12 cellular contexts compared by ENCODE assay signal in genomic region chr22:31340360-31340759, GRCh38. TPM values are rescaled to one million over a fixed set of nuclear protein-coding genes. Genes with fewer than 3 reads are reported as not detected.
DNase-seq lines count a peak whose midpoint lies in the region; ATAC-seq and TF ChIP-seq lines count a peak whose summit lies in the region.
"Had no signal": no experiment of that assay in that cellular context is flagged by ENCODE, and none has a peak within 500 bp of the region (broad histone marks: within the 10 kb centered on the region; RNA-seq: fewer than 3 reads in every experiment).

No MANE protein-coding gene starts in this region.

- peaks cover 72 to 100% (median 99%) of the 10 kb centered on the region in 11 experiments; a peak in 21 of 22 replicates for H4K20me1 ChIP-seq in BLaER1 treated with 17β-estradiol and CSF1 and Interleukin-3, amounts not matched to agents 10 nM and 100 nM
- no peaks in the 10 kb centered on the region for H4K20me1 ChIP-seq in H9 (ENCODE audit: control insufficient read depth, insufficient read depth, insufficient read length)

- peaks cover 47 to 93% (median 73%) of the 10 kb centered on the region in 3 experiments for H3K36me3 Mint-ChIP-seq in H9 (ENCODE audit: insufficient read depth in 1 of 3, low read depth in 3 of 3)
- peaks cover 61% of the 10 kb centered on the region for H3K36me3 Mint-ChIP-seq in activated naive CD8-positive, alpha-beta T cell treated with anti-CD3 and anti-CD28 coated beads, Interleukin-2, amount 50 U/mL, for 24 hours (ENCODE audit: low read depth)
- peaks cover under 1% of the 10 kb centered on the region for H3K36me3 Mint-ChIP-seq in natural killer cell treated with Interleukin-12 subunit alpha and Interleukin-12 subunit beta and Interleukin-15 and Interleukin-18, amount 100 ng/mL, for 72 hours

- H3K4me3 Mint-ChIP-seq in H9: peak overlapping the region; percentile 21 to 29; a peak in 2 of 5 replicates
- no peak overlapping the region for H3K4me3 Mint-ChIP-seq in activated naive CD8-positive, alpha-beta T cell treated with anti-CD3 and anti-CD28 coated beads, Interleukin-2, amount 50 U/mL, for 24 hours
- no peak overlapping the region for H3K4me3 Mint-ChIP-seq in natural killer cell treated with Interleukin-12 subunit alpha and Interleukin-12 subunit beta and Interleukin-15 and Interleukin-18, amount 100 ng/mL, for 72 hours

- no peak overlapping the region for H2AFZ ChIP-seq in H9 (ENCODE audit: low read length)
- H2AFZ ChIP-seq: PC-9 had no signal

- no peak overlapping the region for H3K4ac ChIP-seq in H9 (ENCODE audit: low read depth, low read length)

- H3K14ac ChIP-seq in H9 (ENCODE audit: insufficient read depth, low read length): no peak overlapping the region

- peaks cover 70 to 99% (median 90%) of the 10 kb centered on the region in 11 experiments for H3K36me3 ChIP-seq in BLaER1 treated with 17β-estradiol and CSF1 and Interleukin-3, amounts not matched to agents 10 nM and 100 nM

- no peak overlapping the region for H2BK5ac ChIP-seq in H9 (ENCODE audit: insufficient read length, low read length)

- no peak overlapping the region for H2AK5ac ChIP-seq in H9 (ENCODE audit: insufficient read length, low read length)

- H3K4me1 Mint-ChIP-seq in H9: peaks cover 58 to 59% of the 10 kb centered on the region in 2 experiments
- peaks cover 74% of the 10 kb centered on the region for H3K4me1 Mint-ChIP-seq in activated naive CD8-positive, alpha-beta T cell treated with anti-CD3 and anti-CD28 coated beads, Interleukin-2, amount 50 U/mL, for 24 hours
- H3K4me1 Mint-ChIP-seq in natural killer cell treated with Interleukin-12 subunit alpha and Interleukin-12 subunit beta and Interleukin-15 and Interleukin-18, amount 100 ng/mL, for 72 hours (ENCODE audit: low read depth in 2 of 2): peaks cover 47 to 59% of the 10 kb centered on the region in 2 donors

- H3K56ac ChIP-seq in H9 (ENCODE audit: insufficient read length, low read depth, low read length): no peak overlapping the region

- ATAC-seq in activated naive CD8-positive, alpha-beta T cell treated with anti-CD3 and anti-CD28 coated beads, Interleukin-2, amount 50 U/mL, for 24 hours: no peak
- ATAC-seq in natural killer cell treated with Interleukin-12 subunit alpha and Interleukin-12 subunit beta and Interleukin-15 and Interleukin-18, amount 100 ng/mL, for 72 hours: no peak
- no peak for ATAC-seq in GM18517 (IDR thresholded peaks at IDR 0.05; ENCODE audit: unreplicated experiment)
- no peak for ATAC-seq in GM21360 (IDR thresholded peaks at IDR 0.05; ENCODE audit: unreplicated experiment)

- H4K8ac ChIP-seq in H9 (replicated peaks; ENCODE audit: insufficient read length, low read depth, low read length): no peak overlapping the region

- no peaks in the 10 kb centered on the region for H3K27me3 ChIP-seq in BLaER1 treated with 17β-estradiol and CSF1 and Interleukin-3, amounts not matched to agents 10 nM and 100 nM
- H3K27me3 ChIP-seq in H9 (ENCODE audit: insufficient read depth, low read length): no peaks in the 10 kb centered on the region

- H2BK12ac ChIP-seq in H9 (ENCODE audit: insufficient read length, low read depth, low read length): no peak overlapping the region

- H3K79me1 ChIP-seq in H9 (ENCODE audit: insufficient read depth, low read depth, low read length, poor library complexity, severe bottlenecking): peaks cover 6% of the 10 kb centered on the region

- no peak overlapping the region for H3K23ac ChIP-seq in H9 (ENCODE audit: insufficient read length, low read depth, low read length)

- no peaks in the 10 kb centered on the region for H3K27me3 Mint-ChIP-seq in H9 (ENCODE audit: low read depth)
- no peaks in the 10 kb centered on the region for H3K27me3 Mint-ChIP-seq in activated naive CD8-positive, alpha-beta T cell treated with anti-CD3 and anti-CD28 coated beads, Interleukin-2, amount 50 U/mL, for 24 hours
- no peaks in the 10 kb centered on the region for H3K27me3 Mint-ChIP-seq in natural killer cell treated with Interleukin-12 subunit alpha and Interleukin-12 subunit beta and Interleukin-15 and Interleukin-18, amount 100 ng/mL, for 72 hours

- no peak overlapping the region for H3K27ac ChIP-seq in BLaER1 treated with 17β-estradiol and CSF1 and Interleukin-3, amounts not matched to agents 10 nM and 100 nM
- no peak overlapping the region for H3K27ac ChIP-seq in H9 (ENCODE audit: insufficient read length, low read depth, low read length)
- H3K27ac ChIP-seq: PC-9, VCaP had no signal

- WGBS in H9 (ENCODE audit: extremely low coverage, insufficient read length, low lambda C conversion rate): no CpG with 5 or more reads among the region's 6 CpGs

- H3K9me3 Mint-ChIP-seq in H9: no peaks in the 10 kb centered on the region
- no peaks in the 10 kb centered on the region for H3K9me3 Mint-ChIP-seq in activated naive CD8-positive, alpha-beta T cell treated with anti-CD3 and anti-CD28 coated beads, Interleukin-2, amount 50 U/mL, for 24 hours
- H3K9me3 Mint-ChIP-seq in natural killer cell treated with Interleukin-12 subunit alpha and Interleukin-12 subunit beta and Interleukin-15 and Interleukin-18, amount 100 ng/mL, for 72 hours: no peaks in the 10 kb centered on the region

- no peak overlapping the region for H4K91ac ChIP-seq in H9 (ENCODE audit: insufficient read length, low read depth, low read length)

- no peak overlapping the region for H3K4me3 ChIP-seq in BLaER1 treated with 17β-estradiol and CSF1 and Interleukin-3, amounts not matched to agents 10 nM and 100 nM
- H3K4me3 ChIP-seq: PC-9 had no signal

- H3T11ph ChIP-seq in H9 (ENCODE audit: low read length): no peak overlapping the region

- H3K4me1 ChIP-seq in BLaER1 treated with 17β-estradiol and CSF1 and Interleukin-3, amounts not matched to agents 10 nM and 100 nM: peaks cover 56 to 78% (median 65%) of the 10 kb centered on the region in 10 experiments
- peaks cover 4% of the 10 kb centered on the region; the same call in 1 of the 2 replicates for H3K4me1 ChIP-seq in H9 (ENCODE audit: insufficient read depth, low read length)

- no peaks in the 10 kb centered on the region for H3K9me3 ChIP-seq in BLaER1 treated with 17β-estradiol and CSF1 and Interleukin-3, amounts not matched to agents 10 nM and 100 nM (replicated peaks in 1 of 11)
- no peaks in the 10 kb centered on the region for H3K9me3 ChIP-seq in H9 (ENCODE audit: control insufficient read depth, low read depth, low read length)

- H3K18ac ChIP-seq in H9 (ENCODE audit: insufficient read length, low read depth, low read length): no peak overlapping the region

- H3K27ac Mint-ChIP-seq in H9: peak overlapping the region in 1 of 3 experiments; percentile 88; a peak in 2 of 7 replicates
- peak overlapping the region; percentile 66 for H3K27ac Mint-ChIP-seq in activated naive CD8-positive, alpha-beta T cell treated with anti-CD3 and anti-CD28 coated beads, Interleukin-2, amount 50 U/mL, for 24 hours
- H3K27ac Mint-ChIP-seq in natural killer cell treated with Interleukin-12 subunit alpha and Interleukin-12 subunit beta and Interleukin-15 and Interleukin-18, amount 100 ng/mL, for 72 hours: peak overlapping the region; percentile 44 to 89

- peak overlapping the region in 2 of 11 experiments; percentile 40 to 98; a peak in 2 of 22 replicates for H3K9ac ChIP-seq in BLaER1 treated with 17β-estradiol and CSF1 and Interleukin-3, amounts not matched to agents 10 nM and 100 nM
- no peak overlapping the region for H3K9ac ChIP-seq in H9 (ENCODE audit: extremely low read depth, insufficient read length, low read length)

- no peak overlapping the region for H2BK120ac ChIP-seq in H9 (ENCODE audit: low read depth, low read length, poor library complexity, severe bottlenecking)

- DNase-seq in H9 (no peak), NCI-H1105 (lab: John Stamatoyannopoulos, UW) (no peak)
- no peak for DNase-seq in activated naive CD8-positive, alpha-beta T cell treated with anti-CD3 and anti-CD28 coated beads, Interleukin-2, amount 50 U/mL, for 24 hours
- no peak for DNase-seq in natural killer cell treated with Interleukin-12 subunit alpha and Interleukin-12 subunit beta and Interleukin-15 and Interleukin-18, amount 100 ng/mL, for 72 hours (ENCODE audit: low spot score)
- no peak for DNase-seq in activated CD4-positive, alpha-beta T cell treated with anti-CD3 and anti-CD28 coated beads, Interleukin-2, amount 50 U/mL, for 4 hours
- DNase-seq: activated T-cell treated with anti-CD3 and anti-CD28 coated beads for 4 hours, NCI-H1092, PC-9 had no signal

- no peak overlapping the region for H4K5ac ChIP-seq in H9 (ENCODE audit: insufficient read length, low read depth, low read length)

- H3K23me2 ChIP-seq in H9 (ENCODE audit: insufficient read length, low read depth, low read length, poor library complexity, severe bottlenecking): peaks cover 24% of the 10 kb centered on the region

- H3K79me2 ChIP-seq in H9 (ENCODE audit: insufficient read depth, low read length): peaks cover 11% of the 10 kb centered on the region; the same call in 1 of the 2 replicates

- H2BK15ac ChIP-seq in H9 (ENCODE audit: low read depth, low read length): no peak overlapping the region

- H3K4me2 ChIP-seq in BLaER1 treated with 17β-estradiol and CSF1 and Interleukin-3, amounts not matched to agents 10 nM and 100 nM: peak overlapping the region; percentile 12 to 100 (median 99); a peak in 15 of 22 replicates
- no peak overlapping the region for H3K4me2 ChIP-seq in H9 (ENCODE audit: insufficient read depth, insufficient read length, low read length)
- H3K4me2 ChIP-seq: PC-9 had no signal

- no peak overlapping the region for H2BK20ac ChIP-seq in H9 (ENCODE audit: low read depth, low read length, poor library complexity, severe bottlenecking)

- TF ChIP-seq CTCF in H9 (conservative IDR thresholded peaks at IDR 0.05): no peak

RNA-seq across cellular contexts. Expression of gene PATZ1, which starts 5.8 kb away (rescaled TPM):
- 118 and 120 TPM in 2 replicates for total RNA-seq in H9 (2021)
- 10 to 100 TPM; 13.9 to 34.1 TPM for total RNA-seq in natural killer cell treated with Interleukin-12 subunit alpha and Interleukin-12 subunit beta and Interleukin-15 and Interleukin-18, amount 100 ng/mL, for 72 hours

RNA-seq across cellular contexts. Expression of gene PIK3IP1, which starts 48.1 kb away (rescaled TPM):
- 0.87 and 0.92 TPM in 2 replicates for total RNA-seq in H9 (2021)
- 1 to 10 TPM in 1 of 2 donors, under 1 TPM in 1; 0.74 to 1.0 TPM for total RNA-seq in natural killer cell treated with Interleukin-12 subunit alpha and Interleukin-12 subunit beta and Interleukin-15 and Interleukin-18, amount 100 ng/mL, for 72 hours

RNA-seq across cellular contexts. Expression of gene DRG1, which starts 59.0 kb away (rescaled TPM):
- 89.1 and 89.5 TPM in 2 replicates for total RNA-seq in H9 (2021)
- 100 to 1,000 TPM; 111 to 138 TPM for total RNA-seq in natural killer cell treated with Interleukin-12 subunit alpha and Interleukin-12 subunit beta and Interleukin-15 and Interleukin-18, amount 100 ng/mL, for 72 hours

Comparison
In these comparisons a context has a peak if more than half of its experiments do, and no peak if none do; other contexts are left out.
1. H3K4me3 Mint-ChIP-seq: peak in H9 (2 of 2); none in activated naive CD8-positive, alpha-beta T cell treated with anti-CD3 and anti-CD28 coated beads, Interleukin-2, amount 50 U/mL, for 24 hours (single experiment) and natural killer cell treated with Interleukin-12 subunit alpha and Interleukin-12 subunit beta and Interleukin-15 and Interleukin-18, amount 100 ng/mL, for 72 hours (single experiment).